Comparison of ENCODE assay signal across 7 cellular contexts in the genomic region with DNA sequence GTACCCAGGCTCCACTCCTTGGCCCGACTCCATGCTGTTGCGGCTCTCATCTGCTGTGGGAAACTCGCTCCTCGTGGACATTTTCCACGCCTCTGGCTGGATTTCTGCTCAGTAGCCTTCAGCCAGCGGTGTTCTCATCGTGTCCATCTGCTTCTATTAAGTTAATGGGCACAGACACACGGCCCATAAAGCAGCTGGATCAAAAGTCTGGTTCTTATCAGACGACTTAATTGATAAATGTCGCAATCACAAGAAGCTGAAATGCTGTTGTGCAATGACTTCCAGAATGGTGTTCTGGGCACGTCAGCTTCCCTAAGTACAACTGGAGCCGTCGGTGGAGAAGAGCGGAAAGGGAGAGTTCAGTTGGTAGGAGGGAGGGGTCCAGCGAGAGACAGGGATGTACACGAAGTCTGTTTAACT.
DNase-seq lines count a peak whose midpoint lies in the region; ATAC-seq and TF ChIP-seq lines count a peak whose summit lies in the region.

No MANE protein-coding gene starts in this region.

- no peak overlapping the region for H3K27ac Mint-ChIP-seq in GM23338

- H3F3A ChIP-seq in GM23338 (replicated peaks; ENCODE audit: low read depth): no peaks in the 10 kb centered on the region

- H3K27me3 ChIP-seq in GM23338 (ENCODE audit: insufficient read depth): no peaks in the 10 kb centered on the region

- no peaks in the 10 kb centered on the region for H3K9me3 Mint-ChIP-seq in GM23338

- H3K4me1 Mint-ChIP-seq in GM23338: peaks cover 36% of the 10 kb centered on the region

- DNase-seq in GM03348 (ENCODE audit: low spot score) (peak; percentile 67), OCI-M1 (lab: John Stamatoyannopoulos, UW) (peak; percentile 2), fibroblast of gingiva (ENCODE audit: low read depth) (peak; percentile 90), skeletal muscle cell (ENCODE audit: low read depth) (peak; percentile 62), GM23338 (ENCODE audit: low spot score) (no peak)

- peaks cover 5% of the 10 kb centered on the region; the same call in 2 of the 3 replicates for H3K36me3 Mint-ChIP-seq in GM23338 (ENCODE audit: low read depth)

- no peak for ATAC-seq in GM18870 (IDR thresholded peaks at IDR 0.05; ENCODE audit: unreplicated experiment)
- ATAC-seq in HG03045 (IDR thresholded peaks at IDR 0.05; ENCODE audit: unreplicated experiment): no peak
- ATAC-seq in GM23338: no peak

- H3K4me2 ChIP-seq in GM23338: no peak overlapping the region

- H3K9me2 ChIP-seq in GM23338 (ENCODE audit: insufficient read depth): no peaks in the 10 kb centered on the region

- H4K20me1 ChIP-seq in GM23338 (replicated peaks; ENCODE audit: insufficient read depth): peaks cover 6% of the 10 kb centered on the region; the same call in 1 of the 2 replicates

- no peaks in the 10 kb centered on the region for H3K36me3 ChIP-seq in GM23338 (ENCODE audit: insufficient read depth)

- no peak overlapping the region for H3K27ac ChIP-seq in GM23338 (ENCODE audit: low read depth)

- TF ChIP-seq CTCF in GM23338 (conservative IDR thresholded peaks at IDR 0.05; ENCODE audit: low read depth in 2 of 2): no peak

- H2AFZ ChIP-seq in GM23338: no peak overlapping the region

- H3K27me3 Mint-ChIP-seq in GM23338 (ENCODE audit: insufficient read depth, low read depth, poor library complexity): peaks cover 8% of the 10 kb centered on the region

- H3K4me3 ChIP-seq in skeletal muscle cell (ENCODE audit: low read depth, low read length) (no peak overlapping the region), GM23338 (no peak overlapping the region)

- H3K4me1 ChIP-seq in GM23338 (ENCODE audit: insufficient read depth): 0 out of 2 replicates have a peak, but pooled peaks cover 10% of the 10 kb centered on the region

- no peak overlapping the region for H3K4me3 Mint-ChIP-seq in GM23338

- peaks cover 3% of the 10 kb centered on the region; the same call in 1 of the 2 replicates for H3K79me2 ChIP-seq in GM23338 (replicated peaks; ENCODE audit: insufficient read depth)

TF ChIP-seq in GM23338, 12 proteins besides CTCF, POLR2A, EP300 and RAD21:
- TF ChIP-seq ZNF114 (CRISPR knock-in tag; IDR thresholded peaks at IDR 0.05) (no peak), STAT1 (IDR thresholded peaks at IDR 0.05; ENCODE audit: unreplicated experiment) (no peak), EZH2 (IDR thresholded peaks at IDR 0.05; ENCODE audit: low read depth, unreplicated experiment) (no peak), ZNF331 (CRISPR knock-in tag; IDR thresholded peaks at IDR 0.05; ENCODE audit: low read depth) (no peak), NANOG (IDR thresholded peaks at IDR 0.05; ENCODE audit: borderline replicate concordance) (no peak), CREB1 (CRISPR knock-in tag; IDR thresholded peaks at IDR 0.05; ENCODE audit: low read depth) (no peak), REST (IDR thresholded peaks at IDR 0.05; ENCODE audit: unreplicated experiment) (no peak), JUNB (IDR thresholded peaks at IDR 0.05; ENCODE audit: unreplicated experiment) (no peak), EZH2phosphoT487 (IDR thresholded peaks at IDR 0.05; ENCODE audit: unreplicated experiment) (no peak), POLR2AphosphoS5 (IDR thresholded peaks at IDR 0.05; ENCODE audit: low read depth) (no peak), ETS1 (IDR thresholded peaks at IDR 0.05) (no peak)
- TF ChIP-seq, protein P1, sequence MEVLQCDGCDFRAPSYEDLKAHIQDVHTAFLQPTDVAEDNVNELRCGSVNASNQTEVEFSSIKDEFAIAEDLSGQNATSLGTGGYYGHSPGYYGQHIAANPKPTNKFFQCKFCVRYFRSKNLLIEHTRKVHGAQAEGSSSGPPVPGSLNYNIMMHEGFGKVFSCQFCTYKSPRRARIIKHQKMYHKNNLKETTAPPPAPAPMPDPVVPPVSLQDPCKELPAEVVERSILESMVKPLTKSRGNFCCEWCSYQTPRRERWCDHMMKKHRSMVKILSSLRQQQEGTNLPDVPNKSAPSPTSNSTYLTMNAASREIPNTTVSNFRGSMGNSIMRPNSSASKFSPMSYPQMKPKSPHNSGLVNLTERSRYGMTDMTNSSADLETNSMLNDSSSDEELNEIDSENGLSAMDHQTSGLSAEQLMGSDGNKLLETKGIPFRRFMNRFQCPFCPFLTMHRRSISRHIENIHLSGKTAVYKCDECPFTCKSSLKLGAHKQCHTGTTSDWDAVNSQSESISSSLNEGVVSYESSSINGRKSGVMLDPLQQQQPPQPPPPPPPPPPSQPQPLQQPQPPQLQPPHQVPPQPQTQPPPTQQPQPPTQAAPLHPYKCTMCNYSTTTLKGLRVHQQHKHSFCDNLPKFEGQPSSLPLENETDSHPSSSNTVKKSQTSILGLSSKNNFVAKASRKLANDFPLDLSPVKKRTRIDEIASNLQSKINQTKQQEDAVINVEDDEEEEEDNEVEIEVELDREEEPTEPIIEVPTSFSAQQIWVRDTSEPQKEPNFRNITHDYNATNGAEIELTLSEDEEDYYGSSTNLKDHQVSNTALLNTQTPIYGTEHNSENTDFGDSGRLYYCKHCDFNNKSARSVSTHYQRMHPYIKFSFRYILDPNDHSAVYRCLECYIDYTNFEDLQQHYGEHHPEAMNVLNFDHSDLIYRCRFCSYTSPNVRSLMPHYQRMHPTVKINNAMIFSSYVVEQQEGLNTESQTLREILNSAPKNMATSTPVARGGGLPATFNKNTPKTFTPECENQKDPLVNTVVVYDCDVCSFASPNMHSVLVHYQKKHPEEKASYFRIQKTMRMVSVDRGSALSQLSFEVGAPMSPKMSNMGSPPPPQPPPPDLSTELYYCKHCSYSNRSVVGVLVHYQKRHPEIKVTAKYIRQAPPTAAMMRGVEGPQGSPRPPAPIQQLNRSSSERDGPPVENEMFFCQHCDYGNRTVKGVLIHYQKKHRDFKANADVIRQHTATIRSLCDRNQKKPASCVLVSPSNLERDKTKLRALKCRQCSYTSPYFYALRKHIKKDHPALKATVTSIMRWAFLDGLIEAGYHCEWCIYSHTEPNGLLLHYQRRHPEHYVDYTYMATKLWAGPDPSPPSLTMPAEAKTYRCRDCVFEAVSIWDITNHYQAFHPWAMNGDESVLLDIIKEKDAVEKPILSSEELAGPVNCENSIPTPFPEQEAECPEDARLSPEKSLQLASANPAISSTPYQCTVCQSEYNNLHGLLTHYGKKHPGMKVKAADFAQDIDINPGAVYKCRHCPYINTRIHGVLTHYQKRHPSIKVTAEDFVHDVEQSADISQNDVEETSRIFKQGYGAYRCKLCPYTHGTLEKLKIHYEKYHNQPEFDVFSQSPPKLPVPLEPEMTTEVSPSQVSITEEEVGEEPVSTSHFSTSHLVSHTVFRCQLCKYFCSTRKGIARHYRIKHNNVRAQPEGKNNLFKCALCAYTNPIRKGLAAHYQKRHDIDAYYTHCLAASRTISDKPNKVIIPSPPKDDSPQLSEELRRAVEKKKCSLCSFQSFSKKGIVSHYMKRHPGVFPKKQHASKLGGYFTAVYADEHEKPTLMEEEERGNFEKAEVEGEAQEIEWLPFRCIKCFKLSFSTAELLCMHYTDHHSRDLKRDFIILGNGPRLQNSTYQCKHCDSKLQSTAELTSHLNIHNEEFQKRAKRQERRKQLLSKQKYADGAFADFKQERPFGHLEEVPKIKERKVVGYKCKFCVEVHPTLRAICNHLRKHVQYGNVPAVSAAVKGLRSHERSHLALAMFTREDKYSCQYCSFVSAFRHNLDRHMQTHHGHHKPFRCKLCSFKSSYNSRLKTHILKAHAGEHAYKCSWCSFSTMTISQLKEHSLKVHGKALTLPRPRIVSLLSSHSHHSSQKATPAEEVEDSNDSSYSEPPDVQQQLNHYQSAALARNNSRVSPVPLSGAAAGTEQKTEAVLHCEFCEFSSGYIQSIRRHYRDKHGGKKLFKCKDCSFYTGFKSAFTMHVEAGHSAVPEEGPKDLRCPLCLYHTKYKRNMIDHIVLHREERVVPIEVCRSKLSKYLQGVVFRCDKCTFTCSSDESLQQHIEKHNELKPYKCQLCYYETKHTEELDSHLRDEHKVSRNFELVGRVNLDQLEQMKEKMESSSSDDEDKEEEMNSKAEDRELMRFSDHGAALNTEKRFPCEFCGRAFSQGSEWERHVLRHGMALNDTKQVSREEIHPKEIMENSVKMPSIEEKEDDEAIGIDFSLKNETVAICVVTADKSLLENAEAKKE (CRISPR knock-in tag; IDR thresholded peaks at IDR 0.05): no peak
